1 cellular context compared by ENCODE assay signal in the genomic region with DNA sequence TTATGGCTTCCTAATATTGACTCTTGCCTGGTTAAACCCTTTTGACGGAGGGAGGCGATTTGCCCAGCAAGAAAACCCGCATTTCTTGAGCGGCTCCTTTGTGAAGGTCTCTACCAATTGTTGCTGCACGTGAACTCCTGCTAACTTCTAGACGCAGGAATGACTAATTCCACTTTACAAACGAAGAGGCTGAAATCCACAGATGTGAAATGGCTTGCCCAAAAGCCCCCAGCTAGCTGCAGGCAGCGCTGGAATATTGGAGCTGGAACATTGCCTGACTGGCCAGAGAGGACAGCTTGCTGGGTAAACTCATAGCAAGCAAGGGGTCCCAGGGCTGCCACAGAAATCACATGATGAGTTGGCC.
TF ChIP-seq lines count a peak whose summit lies in the region.

No MANE protein-coding gene starts in this region.

TF ChIP-seq in neural cell, 6 proteins besides CTCF, POLR2A, EP300 and RAD21:
- TF ChIP-seq, protein P1, sequence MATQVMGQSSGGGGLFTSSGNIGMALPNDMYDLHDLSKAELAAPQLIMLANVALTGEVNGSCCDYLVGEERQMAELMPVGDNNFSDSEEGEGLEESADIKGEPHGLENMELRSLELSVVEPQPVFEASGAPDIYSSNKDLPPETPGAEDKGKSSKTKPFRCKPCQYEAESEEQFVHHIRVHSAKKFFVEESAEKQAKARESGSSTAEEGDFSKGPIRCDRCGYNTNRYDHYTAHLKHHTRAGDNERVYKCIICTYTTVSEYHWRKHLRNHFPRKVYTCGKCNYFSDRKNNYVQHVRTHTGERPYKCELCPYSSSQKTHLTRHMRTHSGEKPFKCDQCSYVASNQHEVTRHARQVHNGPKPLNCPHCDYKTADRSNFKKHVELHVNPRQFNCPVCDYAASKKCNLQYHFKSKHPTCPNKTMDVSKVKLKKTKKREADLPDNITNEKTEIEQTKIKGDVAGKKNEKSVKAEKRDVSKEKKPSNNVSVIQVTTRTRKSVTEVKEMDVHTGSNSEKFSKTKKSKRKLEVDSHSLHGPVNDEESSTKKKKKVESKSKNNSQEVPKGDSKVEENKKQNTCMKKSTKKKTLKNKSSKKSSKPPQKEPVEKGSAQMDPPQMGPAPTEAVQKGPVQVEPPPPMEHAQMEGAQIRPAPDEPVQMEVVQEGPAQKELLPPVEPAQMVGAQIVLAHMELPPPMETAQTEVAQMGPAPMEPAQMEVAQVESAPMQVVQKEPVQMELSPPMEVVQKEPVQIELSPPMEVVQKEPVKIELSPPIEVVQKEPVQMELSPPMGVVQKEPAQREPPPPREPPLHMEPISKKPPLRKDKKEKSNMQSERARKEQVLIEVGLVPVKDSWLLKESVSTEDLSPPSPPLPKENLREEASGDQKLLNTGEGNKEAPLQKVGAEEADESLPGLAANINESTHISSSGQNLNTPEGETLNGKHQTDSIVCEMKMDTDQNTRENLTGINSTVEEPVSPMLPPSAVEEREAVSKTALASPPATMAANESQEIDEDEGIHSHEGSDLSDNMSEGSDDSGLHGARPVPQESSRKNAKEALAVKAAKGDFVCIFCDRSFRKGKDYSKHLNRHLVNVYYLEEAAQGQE (IDR thresholded peaks at IDR 0.05; ENCODE audit: borderline replicate concordance) = no peak
- TF ChIP-seq TAF1 (IDR thresholded peaks at IDR 0.05; ENCODE audit: low read depth) (no peak), EZH2 (IDR thresholded peaks at IDR 0.05; ENCODE audit: borderline replicate concordance, insufficient read depth, low read length, poor library complexity, severe bottlenecking) (no peak), MXI1 (conservative IDR thresholded peaks at IDR 0.05; ENCODE audit: poor library complexity, severe bottlenecking) (no peak), POLR2AphosphoS5 (IDR thresholded peaks at IDR 0.05) (no peak), SMC3 (conservative IDR thresholded peaks at IDR 0.05; ENCODE audit: poor library complexity) (no peak)
